Comparison of ENCODE assay signal across 1 cellular context in genomic region chr16:13561276-13561675, GRCh38.
TF ChIP-seq lines count a peak whose summit lies in the region.

No MANE protein-coding gene starts in this region.

TF ChIP-seq in GM23338, 12 proteins besides CTCF, POLR2A, EP300 and RAD21 (continued from another document):
- TF ChIP-seq ZNF462 (CRISPR knock-in tag; IDR thresholded peaks at IDR 0.05) (no peak), JUNB (IDR thresholded peaks at IDR 0.05; ENCODE audit: unreplicated experiment) (no peak), EZH2phosphoT487 (IDR thresholded peaks at IDR 0.05; ENCODE audit: unreplicated experiment) (no peak), EZH2 (IDR thresholded peaks at IDR 0.05; ENCODE audit: low read depth, unreplicated experiment) (no peak), ETS1 (IDR thresholded peaks at IDR 0.05) (no peak)
